In genomic region chr18:26383454-26384270, GRCh38 we compare ENCODE assay signal across 8 cellular contexts.
A peak's percentile ranks its signal among the peaks of the same experiment; 100 is the strongest.
DNase-seq lines count a peak whose midpoint lies in the region; ATAC-seq, FAIRE-seq and TF ChIP-seq lines count a peak whose summit lies in the region.

No MANE protein-coding gene starts in this region.

- DNase-seq in AG20443 (ENCODE audit: low spot score) (peak; percentile 56), GM18507 (ENCODE audit: extremely low spot score, insufficient read length, low read depth) (peak; percentile 18), NCI-H345 treated with DMSO at 0.1 percent for 48 hours (lab: John Stamatoyannopoulos, UW; ENCODE audit: unreplicated experiment) (peak; percentile 39), brain microvascular endothelial cell (peak; percentile 14), kidney (no peak), thyroid gland (no peak), NK-92 (lab: John Stamatoyannopoulos, UW; ENCODE audit: unreplicated experiment) (no peak)

- no peak overlapping the region for H3K9ac ChIP-seq in kidney (ENCODE audit: low read length in 2 of 2)

- H3K9me3 ChIP-seq in kidney (ENCODE audit: control insufficient read depth in 1 of 2, low read length in 2 of 2): no peaks in the 10 kb centered on the region
- no peaks in the 10 kb centered on the region for H3K9me3 ChIP-seq in thyroid gland

- H3K27me3 ChIP-seq in brain microvascular endothelial cell (replicated peaks) (no peaks in the 10 kb centered on the region), thyroid gland (no peaks in the 10 kb centered on the region)

- no peak for TF ChIP-seq POLR2A in thyroid gland (IDR thresholded peaks at IDR 0.05)

- H3K36me3 ChIP-seq in brain microvascular endothelial cell (replicated peaks): no peaks in the 10 kb centered on the region
- no peaks in the 10 kb centered on the region for H3K36me3 ChIP-seq in kidney (ENCODE audit: control insufficient read depth in 1 of 2, insufficient read depth in 2 of 2, low read length in 2 of 2)
- H3K36me3 ChIP-seq in thyroid gland: no peaks in the 10 kb centered on the region

- peak; percentile 88 for ATAC-seq in HG03064 (IDR thresholded peaks at IDR 0.05; ENCODE audit: low read depth, unreplicated experiment)

- 40 to 43% methylated on average over 2 of the region's 2 CpGs for WGBS in thyroid gland, 2 donors

- peak; percentile 77 for TF ChIP-seq CTCF in brain microvascular endothelial cell (IDR thresholded peaks at IDR 0.05; ENCODE audit: low read depth, low read length, missing control alignments)
- TF ChIP-seq CTCF in kidney (IDR thresholded peaks at IDR 0.05; ENCODE audit: borderline replicate concordance, extremely low read depth, insufficient read depth): peak; percentile 70
- TF ChIP-seq CTCF in thyroid gland (IDR thresholded peaks at IDR 0.05): peak; percentile 30 to 81 (median 64)

- in situ Hi-C loops in brain microvascular endothelial cell (cut with HindIII; ENCODE audit: low pct_ligation_motif_present, low sequenced_read_pairs): no loop called here

- no peak overlapping the region for H3K27ac ChIP-seq in brain microvascular endothelial cell
- no peak overlapping the region for H3K27ac ChIP-seq in kidney (ENCODE audit: low read depth in 2 of 2, low read length in 2 of 2)
- H3K27ac ChIP-seq in thyroid gland: no peak overlapping the region

- intact Hi-C loops in kidney (cut with DNase I) (loop anchor here (5.0 kb wide), 1 partner anchor 264 kb away; no protein-coding TSS in a partner anchor), thyroid gland (cut with DNase I) (no loop called here)

- FAIRE-seq in GM18507 (lab: Jason Lieb, UNC) (peak; percentile 93), kidney (lab: Jason Lieb, UNC) (peak; percentile 61)

- H3K4me3 ChIP-seq in brain microvascular endothelial cell (ENCODE audit: low read depth, low read length): no peak overlapping the region
- no peak overlapping the region for H3K4me3 ChIP-seq in kidney (ENCODE audit: low read length in 2 of 2)
- no peak overlapping the region for H3K4me3 ChIP-seq in thyroid gland (replicated peaks in 1 of 3)

- H3K4me1 ChIP-seq in kidney (ENCODE audit: control insufficient read depth in 1 of 2, insufficient read depth in 1 of 2, low read depth in 1 of 2, low read length in 2 of 2) (peaks cover 4 to 7% of the 10 kb centered on the region in 2 donors), thyroid gland (peaks cover 0 to 5% of the 10 kb centered on the region in 2 donors)

Comparison
In these comparisons a context has a peak if more than half of its experiments do, and no peak if none do; other contexts are left out.
1. DNase-seq: peak in AG20443 (single experiment), GM18507 (single experiment), NCI-H345 treated with DMSO at 0.1 percent for 48 hours (single experiment) and brain microvascular endothelial cell (single experiment); none in kidney (single experiment), thyroid gland (0 of 2) and NK-92 (single experiment).
2. Peak in every context shown above with its lines, with median percentiles within 50 percentile points of each other: CTCF ChIP-seq.